18 cellular contexts compared by ENCODE assay signal in the genomic region with DNA sequence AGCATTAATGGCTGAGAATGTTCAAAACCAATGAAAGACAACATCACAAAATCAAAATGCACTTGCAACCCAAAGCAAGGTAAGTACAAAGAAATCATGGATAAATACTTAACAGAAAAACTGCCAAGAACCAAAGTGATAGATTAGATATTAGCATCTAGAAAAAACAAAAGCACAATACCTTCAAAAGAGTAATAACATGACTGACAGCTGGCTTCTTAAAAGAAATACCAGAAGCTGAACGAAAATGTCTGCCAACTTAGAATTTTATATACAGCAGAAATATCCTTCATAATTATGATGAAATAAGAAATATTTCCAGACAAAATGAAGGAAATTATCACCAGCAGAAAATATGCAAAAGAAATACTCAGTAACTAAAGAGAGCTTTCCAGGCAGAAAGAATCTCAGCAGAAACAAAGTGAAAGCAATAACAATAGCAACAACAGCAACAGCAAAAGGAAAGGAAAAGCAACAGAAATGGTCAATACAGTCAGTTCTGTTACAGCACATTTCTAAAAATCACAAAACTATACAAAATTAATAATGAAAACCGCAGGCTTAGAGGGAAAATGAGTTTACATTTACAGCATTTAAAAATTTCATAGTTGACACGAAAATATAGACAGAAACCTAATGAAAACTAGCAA.
DNase-seq lines count a peak whose midpoint lies in the region; ATAC-seq and TF ChIP-seq lines count a peak whose summit lies in the region.
"Had no signal": no experiment of that assay in that cellular context is flagged by ENCODE, and none has a peak within 500 bp of the region (broad histone marks: within the 10 kb centered on the region; RNA-seq: fewer than 3 reads in every experiment).

No MANE protein-coding gene starts in this region.

- H3K27me3 Mint-ChIP-seq in CD4-positive, CD25-positive, alpha-beta regulatory T cell: no peaks in the 10 kb centered on the region
- peaks cover 8% of the 10 kb centered on the region for H3K27me3 Mint-ChIP-seq in chondrocyte (ENCODE audit: low read depth)

- no peaks in the 10 kb centered on the region for H3K79me2 ChIP-seq in PC-3 (ENCODE audit: low read length)

- H3K27me3 ChIP-seq in CD4-positive, CD25-positive, alpha-beta regulatory T cell (ENCODE audit: control insufficient read depth, insufficient read depth, low read length): peaks cover 7% of the 10 kb centered on the region
- H3K27me3 ChIP-seq in PC-3 (ENCODE audit: low read length): no peaks in the 10 kb centered on the region
- H3K27me3 ChIP-seq: sigmoid colon, upper lobe of left lung had no signal

- H3K4me1 Mint-ChIP-seq in CD4-positive, CD25-positive, alpha-beta regulatory T cell: peaks cover 4 to 40% (median 13%) of the 10 kb centered on the region in 4 donors
- peaks cover 17% of the 10 kb centered on the region for H3K4me1 Mint-ChIP-seq in chondrocyte (ENCODE audit: low read depth)

- DNase-seq in CD4-positive, CD25-positive, alpha-beta regulatory T cell: no peak
- no peak for DNase-seq in PC-3
- DNase-seq in NCI-H82 treated with DMSO at 0.1 percent for 48 hours (lab: John Stamatoyannopoulos, UW; ENCODE audit: unreplicated experiment): no peak
- no peak for DNase-seq in DMS 273 (lab: John Stamatoyannopoulos, UW; ENCODE audit: unreplicated experiment)
- DNase-seq in NCI-H2107 treated with DMSO at 0.1 percent for 48 hours (lab: John Stamatoyannopoulos, UW; ENCODE audit: unreplicated experiment): no peak
- no peak for DNase-seq in chondrocyte (ENCODE audit: low spot score)
- DNase-seq: activated CD8-positive, alpha-beta memory T cell treated with anti-CD3 and anti-CD28 coated beads for 24 hours; AML-193; DMS 273 treated with DMSO at 0.1 percent for 48 hours; effector CD4-positive, alpha-beta T cell; NCI-H1048; sigmoid colon; stimulated activated CD4-positive, alpha-beta T cell treated with anti-CD3 and anti-CD28 coated beads, Interleukin-4, amount 100 ng/mL, for 24 hours; upper lobe of left lung had no signal

- no peak overlapping the region for H3K27ac ChIP-seq in CD4-positive, CD25-positive, alpha-beta regulatory T cell (ENCODE audit: insufficient read depth, low read length, poor library complexity, severe bottlenecking)
- no peak overlapping the region for H3K27ac ChIP-seq in PC-3 (ENCODE audit: low read length)
- H3K27ac ChIP-seq: sigmoid colon, upper lobe of left lung had no signal

- peak overlapping the region; percentile 20; the same call in 1 of the 2 replicates for H3K4me2 ChIP-seq in PC-3 (ENCODE audit: low read length)

- peak overlapping the region in 3 of 4 donors; percentile 22 to 60 (median 42) for H3K4me3 Mint-ChIP-seq in CD4-positive, CD25-positive, alpha-beta regulatory T cell
- no peak overlapping the region for H3K4me3 Mint-ChIP-seq in chondrocyte (ENCODE audit: unreplicated experiment)
- H3K4me3 Mint-ChIP-seq: activated naive CD4-positive, alpha-beta T cell treated with anti-CD3 and anti-CD28 coated beads, Interleukin-2, amount 50 U/mL, for 24 hours had no signal

- BruUV-seq in PC-3 (replicated peaks; lab: Mats Ljungman, UMichigan): no TSS peak

- H3K9me3 ChIP-seq in CD4-positive, CD25-positive, alpha-beta regulatory T cell (ENCODE audit: control insufficient read depth in 2 of 2, low read length in 2 of 2): no peaks in the 10 kb centered on the region
- H3K9me3 ChIP-seq in PC-3 (ENCODE audit: low read length): no peaks in the 10 kb centered on the region
- H3K9me3 ChIP-seq: sigmoid colon, upper lobe of left lung had no signal

- peak overlapping the region; percentile 52 for H3K4me3 ChIP-seq in CD4-positive, CD25-positive, alpha-beta regulatory T cell (ENCODE audit: low read depth, low read length)
- H3K4me3 ChIP-seq in PC-3 (ENCODE audit: low read length): no peak overlapping the region
- H3K4me3 ChIP-seq: sigmoid colon, upper lobe of left lung had no signal

- TF ChIP-seq CTCF in PC-3 (conservative IDR thresholded peaks at IDR 0.05; ENCODE audit: low read depth, low read length) (no peak), chondrocyte (IDR thresholded peaks at IDR 0.05) (no peak)

- H3K9ac ChIP-seq in PC-3 (ENCODE audit: low read length): no peak overlapping the region

- H3K4me1 ChIP-seq in CD4-positive, CD25-positive, alpha-beta regulatory T cell (ENCODE audit: control insufficient read depth, insufficient read depth, low read length, poor library complexity, severe bottlenecking): no peaks in the 10 kb centered on the region
- no peaks in the 10 kb centered on the region for H3K4me1 ChIP-seq in PC-3 (ENCODE audit: insufficient read depth, low read length)

- CTCF ChIA-PET in PC-3 (lab: Charles Lee): no interaction called here

- H3K27ac Mint-ChIP-seq in CD4-positive, CD25-positive, alpha-beta regulatory T cell: no peak overlapping the region
- H3K27ac Mint-ChIP-seq in chondrocyte (ENCODE audit: unreplicated experiment): no peak overlapping the region
- H3K27ac Mint-ChIP-seq: activated naive CD4-positive, alpha-beta T cell treated with anti-CD3 and anti-CD28 coated beads, Interleukin-2, amount 50 U/mL, for 24 hours had no signal

- H2AFZ ChIP-seq in PC-3 (ENCODE audit: low read length): peak overlapping the region; percentile 6; the same call in 1 of the 2 replicates

- H4K20me1 ChIP-seq in PC-3 (ENCODE audit: low read length): no peaks in the 10 kb centered on the region

- ATAC-seq in CD4-positive, CD25-positive, alpha-beta regulatory T cell (ENCODE audit: low read depth in 2 of 2): no peak
- ATAC-seq in GM18867 (IDR thresholded peaks at IDR 0.05; ENCODE audit: unreplicated experiment): peak; percentile 87
- ATAC-seq in HG02798 (IDR thresholded peaks at IDR 0.05; ENCODE audit: poor library complexity, unreplicated experiment): peak; percentile 70
- ATAC-seq in PC-3: no peak
- ATAC-seq: left lobe of liver had no signal

- no peaks in the 10 kb centered on the region for H3F3A ChIP-seq in PC-3 (ENCODE audit: low read length, unreplicated experiment)

- no peaks in the 10 kb centered on the region for H3K9me2 ChIP-seq in PC-3 (replicated peaks; ENCODE audit: low read length)

- intact Hi-C loops in PC-3 (cut with micrococcal nuclease): no loop called here

- POLR2A ChIA-PET in PC-3 (lab: Charles Lee; ENCODE audit: unreplicated experiment): interaction anchor here (0.6 kb wide), 1 partner anchor 466 kb away, joined by 4 read pairs; no protein-coding TSS in a partner anchor

- H3K36me3 ChIP-seq in CD4-positive, CD25-positive, alpha-beta regulatory T cell (ENCODE audit: control insufficient read depth, insufficient read depth, low read length): no peaks in the 10 kb centered on the region
- H3K36me3 ChIP-seq in PC-3 (ENCODE audit: low read depth, low read length): no peaks in the 10 kb centered on the region
- H3K36me3 ChIP-seq: sigmoid colon, upper lobe of left lung had no signal

- peaks cover 0 to 7% (median 3%) of the 10 kb centered on the region in 7 donors for H3K9me3 Mint-ChIP-seq in CD4-positive, CD25-positive, alpha-beta regulatory T cell
- peaks cover 18% of the 10 kb centered on the region for H3K9me3 Mint-ChIP-seq in chondrocyte (ENCODE audit: low read depth)

- H3K36me3 Mint-ChIP-seq in CD4-positive, CD25-positive, alpha-beta regulatory T cell: no peaks in the 10 kb centered on the region
- peaks cover 2% of the 10 kb centered on the region for H3K36me3 Mint-ChIP-seq in chondrocyte (ENCODE audit: low read depth)
- H3K36me3 Mint-ChIP-seq: activated naive CD4-positive, alpha-beta T cell treated with anti-CD3 and anti-CD28 coated beads, Interleukin-2, amount 50 U/mL, for 24 hours had no signal

Comparison
In these comparisons a context has a peak if more than half of its experiments do, and no peak if none do; other contexts are left out.
1. ATAC-seq: peak in GM18867 (single experiment) and HG02798 (single experiment); none in CD4-positive, CD25-positive, alpha-beta regulatory T cell (0 of 2) and PC-3 (single experiment).